In the genomic region with DNA sequence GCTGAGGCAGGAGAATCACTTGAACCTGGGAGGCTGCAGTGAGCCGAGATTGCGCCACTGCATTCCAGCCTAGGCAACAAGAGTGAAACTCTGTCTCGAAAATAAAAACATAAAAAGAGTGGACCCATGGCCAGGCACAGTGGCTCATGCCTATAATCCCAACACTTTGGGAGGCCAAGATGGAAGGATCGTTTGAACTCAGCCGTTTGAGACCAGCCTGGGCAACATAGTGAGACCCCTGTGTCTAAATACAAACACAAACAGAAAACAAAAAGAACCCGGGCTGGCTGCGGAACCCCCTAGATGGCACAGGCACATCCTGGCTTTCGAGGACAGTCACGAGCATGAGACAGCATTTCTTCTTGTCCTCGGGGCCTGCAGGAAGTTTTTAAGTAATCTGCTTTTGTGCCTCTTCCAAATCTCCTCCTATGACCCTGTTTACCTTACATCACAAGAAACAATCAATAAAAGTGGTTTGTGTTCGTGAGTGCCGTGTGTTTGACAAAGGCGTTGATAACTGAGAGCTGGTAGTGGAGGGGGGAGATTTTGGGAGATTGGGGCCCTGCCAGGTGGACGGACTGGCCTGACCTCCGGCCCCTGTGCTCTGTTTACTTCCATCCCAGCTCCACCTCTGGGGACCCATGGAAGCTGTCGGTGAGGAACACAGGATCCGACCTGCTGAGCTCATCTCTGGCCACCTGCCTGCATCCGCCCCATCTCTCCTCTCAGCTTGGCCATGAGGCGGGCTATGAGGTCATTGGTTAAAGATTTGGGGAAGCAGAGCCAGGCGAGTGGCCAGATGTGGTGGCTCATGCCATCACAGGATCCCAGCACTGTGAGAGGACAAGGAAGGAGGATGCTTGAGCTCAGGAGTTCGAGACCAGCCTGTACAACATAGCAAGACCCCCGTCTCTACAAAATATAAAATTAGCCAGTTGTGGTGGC, we compare ENCODE assay signal across 11 cellular contexts. TPM values are rescaled to one million over a fixed set of nuclear protein-coding genes. Genes with fewer than 3 reads are reported as not detected.
DNase-seq lines count a peak whose midpoint lies in the region; ATAC-seq and TF ChIP-seq lines count a peak whose summit lies in the region.
"Had no signal": no experiment of that assay in that cellular context is flagged by ENCODE, and none has a peak within 500 bp of the region (broad histone marks: within the 10 kb centered on the region; RNA-seq: fewer than 3 reads in every experiment).

No MANE protein-coding gene starts in this region.

- intact Hi-C loops in aorta (cut with DNase I): no loop called here

- TF ChIP-seq CTCF in astrocyte of the spinal cord (IDR thresholded peaks at IDR 0.05; ENCODE audit: low read depth, low read length) (no peak), liver (IDR thresholded peaks at IDR 0.05; ENCODE audit: low read depth, low read length, missing input control) (no peak)

- H3K4me1 ChIP-seq in liver (ENCODE audit: control insufficient read depth in 4 of 4, insufficient read depth in 4 of 4, low read length in 3 of 4) (peaks cover 9 to 37% (median 25%) of the 10 kb centered on the region in 4 donors), aorta (ENCODE audit: control insufficient read depth in 1 of 2, insufficient read depth in 2 of 2, low read length in 2 of 2) (no peaks in the 10 kb centered on the region)

- peak overlapping the region in 1 of 2 donors; percentile 53 for H3K9ac ChIP-seq in liver (ENCODE audit: low read depth in 1 of 2, low read length in 2 of 2)

- peak; percentile 19 to 48 for TF ChIP-seq RAD21 in liver (IDR thresholded peaks at IDR 0.05)

- H3K27ac ChIP-seq in liver (ENCODE audit: low read depth in 1 of 2, low read length in 2 of 2) (peak overlapping the region; percentile 77 to 78), aorta (ENCODE audit: low read depth in 1 of 2, low read length in 2 of 2) (no peak overlapping the region)
- H3K27ac ChIP-seq: SK-N-MC had no signal

- no peaks in the 10 kb centered on the region for H3K36me3 ChIP-seq in liver (ENCODE audit: control insufficient read depth in 4 of 4, insufficient read depth in 3 of 4, low read depth in 1 of 4, low read length in 3 of 4)
- no peaks in the 10 kb centered on the region for H3K36me3 ChIP-seq in aorta (ENCODE audit: control insufficient read depth in 1 of 2, insufficient read depth in 2 of 2, low read length in 1 of 2)

- peak; percentile 37 for DNase-seq in NCI-H748 (lab: John Stamatoyannopoulos, UW; ENCODE audit: unreplicated experiment)
- DNase-seq in NCI-H748 treated with DMSO at 0.1 percent for 48 hours (lab: John Stamatoyannopoulos, UW): no peak
- peak; percentile 82 for DNase-seq in astrocyte of the spinal cord (ENCODE audit: low read depth, low spot score)
- peak; percentile 93 to 94 for DNase-seq in aorta
- no peak for DNase-seq in GOT3 (lab: John Stamatoyannopoulos, UW)
- no peak for DNase-seq in activated CD4-positive, CD25-positive, alpha-beta regulatory T cell (lab: John Stamatoyannopoulos, UW)
- DNase-seq: CD4-positive, CD25-positive, alpha-beta regulatory T cell had no signal

- 21% methylated on average over 22 of the region's 22 CpGs for WGBS in liver
- 46 to 48% methylated on average over 22 of the region's 22 CpGs for WGBS in aorta, 2 donors

- H3K4me3 ChIP-seq in astrocyte of the spinal cord (ENCODE audit: low read depth, low read length) (no peak overlapping the region), liver (ENCODE audit: low read depth in 1 of 3, low read length in 3 of 3) (no peak overlapping the region), aorta (ENCODE audit: low read length in 2 of 2) (no peak overlapping the region)
- H3K4me3 ChIP-seq: SK-N-MC had no signal

- in situ Hi-C loops in astrocyte of the spinal cord (cut with HindIII; ENCODE audit: low sequenced_read_pairs): no loop called here

- no peaks in the 10 kb centered on the region for H3K9me3 ChIP-seq in liver (ENCODE audit: control insufficient read depth in 4 of 4, low read length in 3 of 4)
- H3K9me3 ChIP-seq in aorta (ENCODE audit: control insufficient read depth, low read length): no peaks in the 10 kb centered on the region

- H3K27me3 ChIP-seq in liver (ENCODE audit: control insufficient read depth in 4 of 4, insufficient read depth in 4 of 4, low read length in 3 of 4) (no peaks in the 10 kb centered on the region), aorta (ENCODE audit: control insufficient read depth in 1 of 2, insufficient read depth in 2 of 2, low read length in 1 of 2) (no peaks in the 10 kb centered on the region)

- ATAC-seq in aorta (ENCODE audit: low FRiP score) (peak; percentile 86), HG02981 (IDR thresholded peaks at IDR 0.05; ENCODE audit: unreplicated experiment) (no peak)

TF ChIP-seq in liver, 16 proteins besides CTCF, POLR2A, EP300 and RAD21 (continues in another document):
- peak; percentile 88 for TF ChIP-seq NR2F2 (IDR thresholded peaks at IDR 0.05)
- peak; percentile 99 for TF ChIP-seq RXRA (IDR thresholded peaks at IDR 0.05)
- peak; percentile 81 for TF ChIP-seq YY1 (IDR thresholded peaks at IDR 0.05)
- no peak for TF ChIP-seq TAF1 (conservative IDR thresholded peaks at IDR 0.05)
- TF ChIP-seq, protein P1, sequence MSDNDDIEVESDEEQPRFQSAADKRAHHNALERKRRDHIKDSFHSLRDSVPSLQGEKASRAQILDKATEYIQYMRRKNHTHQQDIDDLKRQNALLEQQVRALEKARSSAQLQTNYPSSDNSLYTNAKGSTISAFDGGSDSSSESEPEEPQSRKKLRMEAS (IDR thresholded peaks at IDR 0.05): peak; percentile 98
- TF ChIP-seq HNF4G (IDR thresholded peaks at IDR 0.05): peak; percentile 41
- TF ChIP-seq HNF4A (conservative IDR thresholded peaks at IDR 0.05): peak; percentile 86 to 97
- TF ChIP-seq, protein P2, sequence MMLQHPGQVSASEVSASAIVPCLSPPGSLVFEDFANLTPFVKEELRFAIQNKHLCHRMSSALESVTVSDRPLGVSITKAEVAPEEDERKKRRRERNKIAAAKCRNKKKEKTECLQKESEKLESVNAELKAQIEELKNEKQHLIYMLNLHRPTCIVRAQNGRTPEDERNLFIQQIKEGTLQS (IDR thresholded peaks at IDR 0.05): peak; percentile 78
- peak; percentile 94 for TF ChIP-seq FOXA1 (IDR thresholded peaks at IDR 0.05)
- peak; percentile 97 for TF ChIP-seq SP1 (IDR thresholded peaks at IDR 0.05)
- peak in 1 of 2 donors; percentile 80 for TF ChIP-seq EGR1 (IDR thresholded peaks at IDR 0.05; ENCODE audit: low read depth in 2 of 2)
- TF ChIP-seq, protein P3, sequence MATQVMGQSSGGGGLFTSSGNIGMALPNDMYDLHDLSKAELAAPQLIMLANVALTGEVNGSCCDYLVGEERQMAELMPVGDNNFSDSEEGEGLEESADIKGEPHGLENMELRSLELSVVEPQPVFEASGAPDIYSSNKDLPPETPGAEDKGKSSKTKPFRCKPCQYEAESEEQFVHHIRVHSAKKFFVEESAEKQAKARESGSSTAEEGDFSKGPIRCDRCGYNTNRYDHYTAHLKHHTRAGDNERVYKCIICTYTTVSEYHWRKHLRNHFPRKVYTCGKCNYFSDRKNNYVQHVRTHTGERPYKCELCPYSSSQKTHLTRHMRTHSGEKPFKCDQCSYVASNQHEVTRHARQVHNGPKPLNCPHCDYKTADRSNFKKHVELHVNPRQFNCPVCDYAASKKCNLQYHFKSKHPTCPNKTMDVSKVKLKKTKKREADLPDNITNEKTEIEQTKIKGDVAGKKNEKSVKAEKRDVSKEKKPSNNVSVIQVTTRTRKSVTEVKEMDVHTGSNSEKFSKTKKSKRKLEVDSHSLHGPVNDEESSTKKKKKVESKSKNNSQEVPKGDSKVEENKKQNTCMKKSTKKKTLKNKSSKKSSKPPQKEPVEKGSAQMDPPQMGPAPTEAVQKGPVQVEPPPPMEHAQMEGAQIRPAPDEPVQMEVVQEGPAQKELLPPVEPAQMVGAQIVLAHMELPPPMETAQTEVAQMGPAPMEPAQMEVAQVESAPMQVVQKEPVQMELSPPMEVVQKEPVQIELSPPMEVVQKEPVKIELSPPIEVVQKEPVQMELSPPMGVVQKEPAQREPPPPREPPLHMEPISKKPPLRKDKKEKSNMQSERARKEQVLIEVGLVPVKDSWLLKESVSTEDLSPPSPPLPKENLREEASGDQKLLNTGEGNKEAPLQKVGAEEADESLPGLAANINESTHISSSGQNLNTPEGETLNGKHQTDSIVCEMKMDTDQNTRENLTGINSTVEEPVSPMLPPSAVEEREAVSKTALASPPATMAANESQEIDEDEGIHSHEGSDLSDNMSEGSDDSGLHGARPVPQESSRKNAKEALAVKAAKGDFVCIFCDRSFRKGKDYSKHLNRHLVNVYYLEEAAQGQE (IDR thresholded peaks at IDR 0.05): peak; percentile 78
- TF ChIP-seq, protein P4, sequence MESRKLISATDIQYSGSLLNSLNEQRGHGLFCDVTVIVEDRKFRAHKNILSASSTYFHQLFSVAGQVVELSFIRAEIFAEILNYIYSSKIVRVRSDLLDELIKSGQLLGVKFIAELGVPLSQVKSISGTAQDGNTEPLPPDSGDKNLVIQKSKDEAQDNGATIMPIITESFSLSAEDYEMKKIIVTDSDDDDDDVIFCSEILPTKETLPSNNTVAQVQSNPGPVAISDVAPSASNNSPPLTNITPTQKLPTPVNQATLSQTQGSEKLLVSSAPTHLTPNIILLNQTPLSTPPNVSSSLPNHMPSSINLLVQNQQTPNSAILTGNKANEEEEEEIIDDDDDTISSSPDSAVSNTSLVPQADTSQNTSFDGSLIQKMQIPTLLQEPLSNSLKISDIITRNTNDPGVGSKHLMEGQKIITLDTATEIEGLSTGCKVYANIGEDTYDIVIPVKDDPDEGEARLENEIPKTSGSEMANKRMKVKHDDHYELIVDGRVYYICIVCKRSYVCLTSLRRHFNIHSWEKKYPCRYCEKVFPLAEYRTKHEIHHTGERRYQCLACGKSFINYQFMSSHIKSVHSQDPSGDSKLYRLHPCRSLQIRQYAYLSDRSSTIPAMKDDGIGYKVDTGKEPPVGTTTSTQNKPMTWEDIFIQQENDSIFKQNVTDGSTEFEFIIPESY (IDR thresholded peaks at IDR 0.05): peak; percentile 94
- TF ChIP-seq JUND (IDR thresholded peaks at IDR 0.05): peak; percentile 98

RNA-seq across cellular contexts. Expression of a gene that starts 5.9 kb away (rescaled TPM):
- total RNA-seq in liver (10 to 100 TPM in 1 of 2 donors, under 1 TPM in 1; 0.42 to 11.6 TPM), aorta (1 to 10 TPM; 4.2 to 9.8 TPM)
- polyA plus RNA-seq in liver (1 to 10 TPM; 6.7 to 7.7 TPM), aorta (1 to 10 TPM; 2.8 to 3.2 TPM)
- total RNA-seq: CD4-positive, CD25-positive, alpha-beta regulatory T cell had no signal
- polyA plus RNA-seq: CD4-positive, CD25-positive, alpha-beta regulatory T cell; neural cell had no signal

RNA-seq across cellular contexts. Expression of a gene that starts 17.3 kb away (rescaled TPM):
- total RNA-seq in liver (10 to 100 TPM in 1 of 2 donors, 1 to 10 TPM in 1; 7.9 to 13.4 TPM), aorta (10 to 100 TPM in 1 of 2 donors, 1 to 10 TPM in 1; 7.7 to 15.6 TPM)
- polyA plus RNA-seq in liver (1 to 10 TPM; 2.3 to 5.8 TPM), aorta (1 to 10 TPM; 2.2 to 7.4 TPM)
- total RNA-seq: CD4-positive, CD25-positive, alpha-beta regulatory T cell had no signal
- polyA plus RNA-seq: neural cell had no signal

RNA-seq across cellular contexts. Expression of a gene that starts 39.1 kb away (rescaled TPM):
- total RNA-seq in liver (10 to 100 TPM in 1 of 2 donors, 1 to 10 TPM in 1; 6.4 to 19.0 TPM), aorta (10 to 100 TPM; 51.4 to 89.4 TPM)
- polyA plus RNA-seq in liver (10 to 100 TPM in 1 of 2 donors, 1 to 10 TPM in 1; 4.0 to 16.6 TPM), aorta (100 to 1,000 TPM in 1 of 2 donors, 10 to 100 TPM in 1; 40.6 to 150 TPM)

RNA-seq across cellular contexts. Expression of a gene that starts 39.7 kb away (rescaled TPM):
- total RNA-seq in liver: 10 to 100 TPM; 21.5 to 48.3 TPM
- 10 to 100 TPM; 15.8 to 30.8 TPM for polyA plus RNA-seq in liver
- 10 to 100 TPM; 41.5 to 46.9 TPM for total RNA-seq in aorta
- polyA plus RNA-seq in aorta: 10 to 100 TPM; 19.2 to 25.3 TPM

RNA-seq across cellular contexts. Expression of a gene that starts 57.2 kb away (rescaled TPM):
- total RNA-seq in liver (100 to 1,000 TPM in 1 of 2 donors, 10 to 100 TPM in 1; 42.4 to 100 TPM), aorta (10 to 100 TPM; 32.2 to 34.5 TPM)
- polyA plus RNA-seq in liver (10 to 100 TPM; 68.4 to 81.9 TPM), aorta (10 to 100 TPM; 58.6 to 91.8 TPM)

Comparison
In these comparisons a context has a peak if more than half of its experiments do, and no peak if none do; other contexts are left out.
1. DNase-seq: peak in NCI-H748 (single experiment), astrocyte of the spinal cord (single experiment) and aorta (2 of 2); none in NCI-H748 treated with DMSO at 0.1 percent for 48 hours (single experiment), GOT3 (single experiment) and activated CD4-positive, CD25-positive, alpha-beta regulatory T cell (0 of 4).
2. H3K27ac ChIP-seq: peak in liver (2 of 2); none in aorta (0 of 2).